In genomic region chr18:75064513-75064905, GRCh38 we compare ENCODE assay signal across 32 cellular contexts.
"Had no signal": no experiment of that assay in that cellular context is flagged by ENCODE, and none has a peak within 500 bp of the region (broad histone marks: within the 10 kb centered on the region; RNA-seq: fewer than 3 reads in every experiment).

No MANE protein-coding gene starts in this region.

- H3K4me3 ChIP-seq: ascending aorta, breast epithelium, cardiac muscle cell, esophagus muscularis mucosa, gastrocnemius medialis had no signal

- H3K4me1 ChIP-seq: ascending aorta, breast epithelium, esophagus muscularis mucosa, foreskin keratinocyte, gastrocnemius medialis had no signal

- H3K4me3 Mint-ChIP-seq: activated CD4-positive, alpha-beta memory T cell treated with anti-CD3 and anti-CD28 coated beads for 36 hours; activated CD4-positive, alpha-beta T cell treated with anti-CD3 and anti-CD28 coated beads, Interleukin-2, amount 10 ng/mL, durations not matched to agents 24 days and 14 days; activated CD8-positive, alpha-beta memory T cell treated with anti-CD3 and anti-CD28 coated beads, Interleukin-2, amount 10 ng/mL, durations not matched to agents 7 days and 5 days; activated CD8-positive, alpha-beta T cell treated with anti-CD3 and anti-CD28 coated beads, Interleukin-2, amount 10 ng/mL, durations not matched to agents 7 days and 5 days; activated naive CD4-positive, alpha-beta T cell treated with anti-CD3 and anti-CD28 coated beads, Interleukin-2, amount 10 ng/mL, durations not matched to agents 7 days and 5 days; activated naive CD8-positive, alpha-beta T cell treated with anti-CD3 and anti-CD28 coated beads, Interleukin-2, amount 10 ng/mL, durations not matched to agents 7 days and 5 days; activated T-helper 1 cell treated with anti-CD3 and anti-CD28 coated beads, Interleukin-12 subunit alpha, Interleukin-12 subunit beta, Interleukin-2, Interleukin-4 antibody, amounts not matched to agents 30 ng/mL and 10 ng/mL and 1 ng/mL, durations not matched to agents 14 hours and 24 hours and 36 hours; brain; central memory CD8-positive, alpha-beta T cell; effector memory CD8-positive, alpha-beta T cell; WTC11 had no signal

- H3K36me3 Mint-ChIP-seq: activated CD8-positive, alpha-beta memory T cell treated with anti-CD3 and anti-CD28 coated beads, Interleukin-2, amount 10 ng/mL, durations not matched to agents 7 days and 5 days; WTC11 had no signal

- H3K9me3 ChIP-seq: esophagus muscularis mucosa, gastrocnemius medialis had no signal

- DNase-seq: activated CD4-positive, alpha-beta memory T cell treated with anti-CD3 and anti-CD28 coated beads for 36 hours; activated CD4-positive, alpha-beta T cell treated with anti-CD3 and anti-CD28 coated beads for 1 hour; activated CD4-positive, alpha-beta T cell treated with anti-CD3 and anti-CD28 coated beads, Interleukin-2, amount 10 ng/mL, durations not matched to agents 24 days and 14 days; activated CD8-positive, alpha-beta memory T cell treated with anti-CD3 and anti-CD28 coated beads, Interleukin-2, amount 10 ng/mL, durations not matched to agents 7 days and 5 days; activated CD8-positive, alpha-beta memory T cell treated with anti-CD3 and anti-CD28 coated beads, Interleukin-2, amount 50 U/mL, for 4 hours; activated CD8-positive, alpha-beta T cell treated with anti-CD3 and anti-CD28 coated beads, Interleukin-2, amount 10 ng/mL, durations not matched to agents 7 days and 5 days; activated gamma-delta T cell; activated naive CD4-positive, alpha-beta T cell; activated naive CD4-positive, alpha-beta T cell treated with anti-CD3 and anti-CD28 coated beads, Interleukin-2, amount 10 ng/mL, durations not matched to agents 7 days and 5 days; activated naive CD8-positive, alpha-beta T cell treated with anti-CD3 and anti-CD28 coated beads, Interleukin-2, amount 10 ng/mL, durations not matched to agents 7 days and 5 days; activated T-cell treated with anti-CD3 and anti-CD28 coated beads, Interleukin-2, amount 50 U/mL, for 1 hour; activated T-cell treated with anti-CD3 and anti-CD28 coated beads, Interleukin-2, amount 50 U/mL, for 48 hours; cortex of kidney; dermis blood vessel endothelial cell; effector CD4-positive, alpha-beta T cell; effector memory CD8-positive, alpha-beta T cell; erythroblast; foreskin keratinocyte; gastrocnemius medialis; glutamatergic neuron; T-helper 2 cell had no signal

- H3K9me3 Mint-ChIP-seq: activated CD4-positive, alpha-beta memory T cell treated with anti-CD3 and anti-CD28 coated beads for 36 hours; activated CD4-positive, alpha-beta T cell treated with anti-CD3 and anti-CD28 coated beads, Interleukin-2, amount 10 ng/mL, durations not matched to agents 24 days and 14 days; activated naive CD4-positive, alpha-beta T cell treated with anti-CD3 and anti-CD28 coated beads, Interleukin-2, amount 10 ng/mL, durations not matched to agents 7 days and 5 days; activated naive CD4-positive, alpha-beta T cell treated with anti-CD3 and anti-CD28 coated beads, Interleukin-2, amount 50 U/mL, for 72 hours; activated naive CD8-positive, alpha-beta T cell treated with anti-CD3 and anti-CD28 coated beads, Interleukin-2, amount 10 ng/mL, durations not matched to agents 7 days and 5 days; activated T-helper 1 cell treated with anti-CD3 and anti-CD28 coated beads, Interleukin-12 subunit alpha, Interleukin-12 subunit beta, Interleukin-2, Interleukin-4 antibody, amounts not matched to agents 30 ng/mL and 10 ng/mL and 1 ng/mL, durations not matched to agents 14 hours and 24 hours and 36 hours; activated T-helper 2 cell treated with anti-CD3 and anti-CD28 coated beads, Interferon-gamma antibody, Interleukin-2, Interleukin-4, amounts not matched to agents 10 μg/mL and 5 μg/mL and 100 μg/mL, durations not matched to agents 14 hours and 24 hours and 36 hours; central memory CD8-positive, alpha-beta T cell; effector memory CD8-positive, alpha-beta T cell; WTC11 had no signal

- H3K4me1 Mint-ChIP-seq: activated naive CD8-positive, alpha-beta T cell treated with anti-CD3 and anti-CD28 coated beads, Interleukin-2, amount 10 ng/mL, durations not matched to agents 7 days and 5 days had no signal

- H3K27ac Mint-ChIP-seq: activated CD4-positive, alpha-beta memory T cell treated with anti-CD3 and anti-CD28 coated beads for 36 hours; activated CD4-positive, alpha-beta T cell treated with anti-CD3 and anti-CD28 coated beads, Interleukin-2, amount 10 ng/mL, durations not matched to agents 24 days and 14 days; activated CD8-positive, alpha-beta memory T cell treated with anti-CD3 and anti-CD28 coated beads, Interleukin-2, amount 10 ng/mL, durations not matched to agents 7 days and 5 days; activated CD8-positive, alpha-beta T cell treated with anti-CD3 and anti-CD28 coated beads, Interleukin-2, amount 10 ng/mL, durations not matched to agents 7 days and 5 days; activated naive CD4-positive, alpha-beta T cell treated with anti-CD3 and anti-CD28 coated beads, Interleukin-2, amount 10 ng/mL, durations not matched to agents 7 days and 5 days; activated naive CD8-positive, alpha-beta T cell treated with anti-CD3 and anti-CD28 coated beads, Interleukin-2, amount 10 ng/mL, durations not matched to agents 7 days and 5 days; activated T-helper 1 cell treated with anti-CD3 and anti-CD28 coated beads, Interleukin-12 subunit alpha, Interleukin-12 subunit beta, Interleukin-2, Interleukin-4 antibody, amounts not matched to agents 30 ng/mL and 10 ng/mL and 1 ng/mL, durations not matched to agents 14 hours and 24 hours and 36 hours; activated T-helper 2 cell treated with anti-CD3 and anti-CD28 coated beads, Interferon-gamma antibody, Interleukin-2, Interleukin-4, amounts not matched to agents 10 μg/mL and 5 μg/mL and 100 μg/mL, durations not matched to agents 14 hours and 24 hours and 36 hours; effector memory CD8-positive, alpha-beta T cell; WTC11 had no signal

- H3K27ac ChIP-seq: ascending aorta, breast epithelium, cardiac muscle cell, esophagus muscularis mucosa, foreskin keratinocyte, gastrocnemius medialis, VCaP had no signal

- H3K36me3 ChIP-seq: breast epithelium, cardiac muscle cell had no signal

- H3K27me3 Mint-ChIP-seq: activated CD4-positive, alpha-beta memory T cell treated with anti-CD3 and anti-CD28 coated beads for 36 hours; activated CD4-positive, alpha-beta T cell treated with anti-CD3 and anti-CD28 coated beads, Interleukin-2, amount 10 ng/mL, durations not matched to agents 24 days and 14 days; activated CD8-positive, alpha-beta memory T cell treated with anti-CD3 and anti-CD28 coated beads, Interleukin-2, amount 10 ng/mL, durations not matched to agents 7 days and 5 days; activated naive CD4-positive, alpha-beta T cell treated with anti-CD3 and anti-CD28 coated beads, Interleukin-2, amount 10 ng/mL, durations not matched to agents 7 days and 5 days; activated naive CD8-positive, alpha-beta T cell treated with anti-CD3 and anti-CD28 coated beads, Interleukin-2, amount 10 ng/mL, durations not matched to agents 7 days and 5 days; central memory CD8-positive, alpha-beta T cell; effector memory CD8-positive, alpha-beta T cell had no signal

- ATAC-seq: activated CD8-positive, alpha-beta memory T cell treated with anti-CD3 and anti-CD28 coated beads, Interleukin-2, amount 10 ng/mL, durations not matched to agents 7 days and 5 days; activated CD8-positive, alpha-beta T cell treated with anti-CD3 and anti-CD28 coated beads, Interleukin-2, amount 10 ng/mL, durations not matched to agents 7 days and 5 days; activated naive CD4-positive, alpha-beta T cell treated with anti-CD3 and anti-CD28 coated beads, Interleukin-2, amount 50 U/mL, for 72 hours; effector memory CD8-positive, alpha-beta T cell; foreskin keratinocyte; gastrocnemius medialis; WTC11 had no signal

- H3K27me3 ChIP-seq: ascending aorta, breast epithelium, cardiac muscle cell, esophagus muscularis mucosa, foreskin keratinocyte, gastrocnemius medialis had no signal
